ENCODE assay signal across 9 cellular contexts in the genomic region with DNA sequence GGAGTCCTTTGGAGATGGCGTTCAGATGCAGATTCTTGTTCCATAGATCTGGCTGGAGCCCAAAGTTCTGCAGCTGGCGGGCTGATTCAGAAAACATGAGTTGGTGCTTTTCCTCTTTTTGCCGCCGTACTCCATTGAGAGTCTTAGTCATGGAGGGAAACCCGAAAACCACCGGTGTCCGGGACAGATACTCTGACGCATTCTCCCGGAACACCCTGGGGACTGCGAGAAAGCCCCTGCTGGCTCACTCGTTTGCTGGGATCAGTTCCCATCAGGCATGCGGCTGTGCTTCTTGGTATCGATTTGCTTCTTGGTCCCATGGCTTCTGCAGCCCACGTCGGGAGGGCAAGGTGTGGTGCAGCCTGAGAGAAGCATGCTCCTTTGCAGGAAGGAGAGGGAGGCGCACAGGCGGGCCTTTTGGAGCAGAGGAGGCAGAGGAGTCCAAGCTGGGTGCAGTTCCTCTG. TPM values are rescaled to one million over a fixed set of nuclear protein-coding genes. Genes with fewer than 3 reads are reported as not detected.
DNase-seq lines count a peak whose midpoint lies in the region; ATAC-seq and TF ChIP-seq lines count a peak whose summit lies in the region.
"Had no signal": no experiment of that assay in that cellular context is flagged by ENCODE, and none has a peak within 500 bp of the region (broad histone marks: within the 10 kb centered on the region; RNA-seq: fewer than 3 reads in every experiment).

No MANE protein-coding gene starts in this region.

- H3K9me3 ChIP-seq in OCI-LY7 (ENCODE audit: low read length): no peaks in the 10 kb centered on the region

- no peaks in the 10 kb centered on the region for H3K9me2 ChIP-seq in OCI-LY7 (ENCODE audit: insufficient read depth, low read length)

- H3K27me3 Mint-ChIP-seq in CD14-positive monocyte (ENCODE audit: low read depth in 3 of 3) (peaks cover 0 to 4% (median 3%) of the 10 kb centered on the region in 3 donors), nephron progenitor cell (ENCODE audit: low read depth, poor library complexity) (no peaks in the 10 kb centered on the region)

- H3K9me3 Mint-ChIP-seq in CD14-positive monocyte (no peaks in the 10 kb centered on the region), nephron progenitor cell (no peaks in the 10 kb centered on the region)

- H3K4me1 ChIP-seq in OCI-LY7 (ENCODE audit: insufficient read depth, low read length, poor library complexity, severe bottlenecking): no peaks in the 10 kb centered on the region

- peaks cover 18% of the 10 kb centered on the region for H3K36me3 ChIP-seq in OCI-LY7 (ENCODE audit: insufficient read depth, low read length)

- H3K79me2 ChIP-seq in OCI-LY7 (ENCODE audit: insufficient read depth, low read depth, low read length): peaks cover 26% of the 10 kb centered on the region; the same call in 1 of the 2 replicates

- DNase-seq in CD14-positive monocyte (ENCODE audit: low spot score) (peak; percentile 87), M059J (ENCODE audit: low read depth) (peak; percentile 89), coronary artery (ENCODE audit: low spot score) (peak; percentile 85), nephron progenitor cell (no peak), OCI-LY7 (ENCODE audit: low spot score) (no peak), iPS-NIHi7 (ENCODE audit: extremely low spot score) (no peak)
- no peak for DNase-seq in central memory CD4-positive, alpha-beta T cell

- H3K4me3 Mint-ChIP-seq in CD14-positive monocyte (peak overlapping the region; percentile 71 to 84), nephron progenitor cell (no peak overlapping the region)

- no peak for ATAC-seq in HG02798 (IDR thresholded peaks at IDR 0.05; ENCODE audit: poor library complexity, unreplicated experiment)
- ATAC-seq: HCT116 had no signal

- H4K20me1 ChIP-seq in OCI-LY7 (ENCODE audit: insufficient read depth, low read length): 0 out of 2 replicates have a peak, but pooled peaks cover 10% of the 10 kb centered on the region

- peaks cover 65% of the 10 kb centered on the region for H3K4me1 Mint-ChIP-seq in CD14-positive monocyte
- peaks cover 72% of the 10 kb centered on the region for H3K4me1 Mint-ChIP-seq in nephron progenitor cell

- TF ChIP-seq CTCF in CD14-positive monocyte (IDR thresholded peaks at IDR 0.05) (no peak), coronary artery (IDR thresholded peaks at IDR 0.05) (no peak), nephron progenitor cell (IDR thresholded peaks at IDR 0.05) (no peak), OCI-LY7 (conservative IDR thresholded peaks at IDR 0.05; ENCODE audit: low read length) (no peak)

- H2AFZ ChIP-seq in OCI-LY7 (ENCODE audit: low read length): no peak overlapping the region

- CTCF ChIA-PET in OCI-LY7 (lab: Charles Lee; ENCODE audit: unreplicated experiment): no interaction called here

- peak overlapping the region; percentile 58 for H3K4me3 ChIP-seq in coronary artery
- H3K4me3 ChIP-seq in OCI-LY7 (ENCODE audit: low read depth, low read length, poor library complexity, severe bottlenecking): no peak overlapping the region

- peak overlapping the region; percentile 7 to 85 for H3K27ac ChIP-seq in coronary artery
- H3K27ac ChIP-seq in OCI-LY7 (ENCODE audit: low read depth, low read length, poor library complexity, severe bottlenecking): no peak overlapping the region

- no TSS peak for BruUV-seq in OCI-LY7 (replicated peaks; lab: Mats Ljungman, UMichigan)

- H3K36me3 Mint-ChIP-seq in CD14-positive monocyte (peaks cover 46 to 61% of the 10 kb centered on the region in 2 donors), nephron progenitor cell (ENCODE audit: low read depth) (peaks cover 40% of the 10 kb centered on the region)

- H3K4me2 ChIP-seq in OCI-LY7 (ENCODE audit: low read length): no peak overlapping the region

- intact Hi-C loops in CD14-positive monocyte (cut with micrococcal nuclease) (no loop called here), OCI-LY7 (cut with micrococcal nuclease; ENCODE audit: unreplicated experiment) (no loop called here)

- POLR2A ChIA-PET in OCI-LY7 (lab: Charles Lee): interaction anchor here (1.2 kb wide), 1 partner anchor 176 kb away, joined by 4 read pairs; no protein-coding TSS in a partner anchor

- H3K27ac Mint-ChIP-seq in CD14-positive monocyte (peak overlapping the region; percentile 85 to 96 (median 89)), nephron progenitor cell (peak overlapping the region; percentile 61)

RNA-seq across cellular contexts. Expression of a gene that starts 30.8 kb away (rescaled TPM):
- polyA plus RNA-seq in CD14-positive monocyte: 10 to 100 TPM; 12.2 to 15.8 TPM
- 20.3 and 23.4 TPM in 2 replicates for total RNA-seq in M059J (2014; rRNA removed; shearing (Covaris generic))
- 29.0 and 33.7 TPM in 2 replicates for total RNA-seq in OCI-LY7 (2014; rRNA removed; shearing (Covaris generic))
- total RNA-seq in OCI-LY7 (2022): 36.7 and 50.7 TPM in 2 replicates

Comparison
In these comparisons a context has a peak if more than half of its experiments do, and no peak if none do; other contexts are left out.
1. DNase-seq: peak in CD14-positive monocyte (single experiment), M059J (single experiment) and coronary artery (single experiment); none in nephron progenitor cell (single experiment), OCI-LY7 (single experiment), iPS-NIHi7 (single experiment) and central memory CD4-positive, alpha-beta T cell (single experiment).